In the genomic region with DNA sequence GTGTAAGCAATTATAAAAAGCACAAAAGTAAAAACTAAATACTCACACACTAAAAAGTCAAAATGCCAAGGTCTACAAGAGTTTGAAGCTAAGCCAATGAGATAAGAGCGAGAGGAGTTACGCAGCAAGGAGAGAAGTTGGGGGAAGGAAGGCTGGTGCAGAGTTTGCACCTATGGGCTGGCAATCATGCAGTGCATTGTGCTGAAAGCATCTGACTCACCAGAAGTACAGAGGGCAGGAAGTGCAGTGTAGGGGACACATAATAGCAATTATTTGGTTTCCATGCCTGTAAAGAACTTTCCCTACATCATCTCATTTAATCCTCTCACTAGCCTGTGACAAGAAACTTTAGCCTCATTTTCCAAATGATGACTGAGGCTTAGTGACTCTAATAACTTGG, we compare ENCODE assay signal across 23 cellular contexts.
A peak's percentile ranks its signal among the peaks of the same experiment; 100 is the strongest.
DNase-seq lines count a peak whose midpoint lies in the region; ATAC-seq, FAIRE-seq and TF ChIP-seq lines count a peak whose summit lies in the region.
"Had no signal": no experiment of that assay in that cellular context is flagged by ENCODE, and none has a peak within 500 bp of the region (broad histone marks: within the 10 kb centered on the region; RNA-seq: fewer than 3 reads in every experiment).

No MANE protein-coding gene starts in this region.

- H3K9me3 ChIP-seq in endothelial cell of umbilical vein (replicated peaks; ENCODE audit: control insufficient read depth, insufficient read depth, low read length) = no peaks in the 10 kb centered on the region
- H3K9me3 ChIP-seq in thoracic aorta = no peaks in the 10 kb centered on the region
- no peaks in the 10 kb centered on the region for H3K9me3 ChIP-seq in OCI-LY7 (ENCODE audit: low read length)
- H3K9me3 ChIP-seq: A549, BLaER1 had no signal

- H3K9me2 ChIP-seq in OCI-LY7 (ENCODE audit: insufficient read depth, low read length) = no peaks in the 10 kb centered on the region

- H3K4me1 ChIP-seq in endothelial cell of umbilical vein (ENCODE audit: control insufficient read depth, extremely low read depth, insufficient read depth, low read length) (peaks cover 3% of the 10 kb centered on the region), thoracic aorta (ENCODE audit: control insufficient read depth in 1 of 2, low read depth in 2 of 2) (no peaks in the 10 kb centered on the region), OCI-LY7 (ENCODE audit: insufficient read depth, low read length, poor library complexity, severe bottlenecking) (no peaks in the 10 kb centered on the region)
- H3K4me1 ChIP-seq: A549, BLaER1 had no signal

- H3K79me2 ChIP-seq in endothelial cell of umbilical vein (ENCODE audit: control insufficient read depth, insufficient read depth, low read length) (no peaks in the 10 kb centered on the region), OCI-LY7 (ENCODE audit: insufficient read depth, low read depth, low read length) (no peaks in the 10 kb centered on the region)

- TF ChIP-seq POLR2A in NB4 (IDR thresholded peaks at IDR 0.05; ENCODE audit: extremely low read depth, insufficient read length) (no peak), endothelial cell of umbilical vein (IDR thresholded peaks at IDR 0.05; ENCODE audit: low read depth, low read length) (no peak)

- intact Hi-C loops in endothelial cell of umbilical vein (cut with micrococcal nuclease) (loop anchor here (5.0 kb wide), 1 partner anchor 108 kb away; no protein-coding TSS in a partner anchor), OCI-LY7 (cut with micrococcal nuclease; ENCODE audit: unreplicated experiment) (no loop called here)

- CTCF ChIA-PET in endothelial cell of umbilical vein (lab: Charles Lee) = interaction anchor here (0.8 kb wide), 1 partner anchor 255 kb away, joined by 3 read pairs; no protein-coding TSS in a partner anchor
- CTCF ChIA-PET in OCI-LY7 (lab: Charles Lee; ENCODE audit: unreplicated experiment) = no interaction called here

- POLR2A ChIA-PET in endothelial cell of umbilical vein (lab: Charles Lee) (no interaction called here), OCI-LY7 (lab: Charles Lee) (no interaction called here)

- H4K20me1 ChIP-seq in endothelial cell of umbilical vein (replicated peaks; ENCODE audit: control insufficient read depth, extremely low read depth, insufficient read depth, low read length) = no peaks in the 10 kb centered on the region
- H4K20me1 ChIP-seq in OCI-LY7 (ENCODE audit: insufficient read depth, low read length) = no peaks in the 10 kb centered on the region
- H4K20me1 ChIP-seq: BLaER1 had no signal

- H2AFZ ChIP-seq in endothelial cell of umbilical vein (ENCODE audit: low read depth, low read length) (no peak overlapping the region), OCI-LY7 (ENCODE audit: low read length) (no peak overlapping the region)
- H2AFZ ChIP-seq: PC-9 had no signal

- DNase-seq in NB4 (ENCODE audit: low read depth) = peak; percentile 20
- DNase-seq in endothelial cell of umbilical vein (ENCODE audit: low read depth, low spot score) = no peak
- DNase-seq in thoracic aorta (ENCODE audit: low spot score) = no peak
- no peak for DNase-seq in ureter (ENCODE audit: low spot score)
- DNase-seq in LoVo (ENCODE audit: low spot score) = no peak
- DNase-seq in OCI-LY7 (ENCODE audit: low spot score) = no peak
- DNase-seq: CD4-positive, alpha-beta memory T cell; H7; HFFc6; KBM-7; MV-4-11; NCI-H1417; NCI-H187 treated with DMSO at 0.1 percent for 48 hours; NCI-H2227 treated with DMSO at 0.1 percent for 48 hours; NCI-H510A treated with DMSO at 0.1 percent for 48 hours; NCI-H774; PC-9; T-helper 1 cell had no signal

- no peaks in the 10 kb centered on the region for H3K9me1 ChIP-seq in endothelial cell of umbilical vein (replicated peaks; ENCODE audit: control insufficient read depth, extremely low read depth, insufficient read depth, low read length)

- dilution Hi-C loops in endothelial cell of umbilical vein (cut with MboI; ENCODE audit: extremely low pct_ligation_motif_present, low sequenced_read_pairs) = no loop called here

- H3K9ac ChIP-seq in endothelial cell of umbilical vein (replicated peaks; ENCODE audit: extremely low read depth, insufficient read depth, low read length) = no peak overlapping the region
- H3K9ac ChIP-seq: BLaER1 had no signal

- ATAC-seq in GM18868 (IDR thresholded peaks at IDR 0.05; ENCODE audit: unreplicated experiment) (peak; percentile 60), thoracic aorta (ENCODE audit: insufficient number of reproducible peaks, low FRiP score, low read depth) (peak; percentile 55)

- TF ChIP-seq CTCF in NB4 (IDR thresholded peaks at IDR 0.05; ENCODE audit: low read depth, low read length) (no peak), endothelial cell of umbilical vein (IDR thresholded peaks at IDR 0.05; ENCODE audit: extremely low read depth in 1 of 2, insufficient read depth in 1 of 2, low read depth in 1 of 2, low read length in 2 of 2) (no peak), thoracic aorta (IDR thresholded peaks at IDR 0.05) (no peak), OCI-LY7 (conservative IDR thresholded peaks at IDR 0.05; ENCODE audit: low read length) (no peak)

- H3K27ac ChIP-seq in endothelial cell of umbilical vein (ENCODE audit: insufficient read depth, low read depth, low read length) (no peak overlapping the region), thoracic aorta (no peak overlapping the region), OCI-LY7 (ENCODE audit: low read depth, low read length, poor library complexity, severe bottlenecking) (no peak overlapping the region)
- H3K27ac ChIP-seq: A549, BLaER1, PC-9 had no signal

- H3K4me2 ChIP-seq in endothelial cell of umbilical vein (ENCODE audit: insufficient read depth, low read length) (no peak overlapping the region), OCI-LY7 (ENCODE audit: low read length) (no peak overlapping the region)
- H3K4me2 ChIP-seq: A549, BLaER1, PC-9 had no signal

- H3K36me3 ChIP-seq in endothelial cell of umbilical vein (ENCODE audit: control insufficient read depth in 2 of 2, extremely low read depth in 1 of 2, insufficient read depth in 2 of 2, low read length in 2 of 2) (no peaks in the 10 kb centered on the region), thoracic aorta (no peaks in the 10 kb centered on the region), OCI-LY7 (ENCODE audit: insufficient read depth, low read length) (no peaks in the 10 kb centered on the region)
- H3K36me3 ChIP-seq: BLaER1 had no signal

- H3K27me3 ChIP-seq in endothelial cell of umbilical vein (ENCODE audit: control insufficient read depth in 2 of 2, insufficient read depth in 2 of 2, low read length in 2 of 2) (no peaks in the 10 kb centered on the region), thoracic aorta (replicated peaks; ENCODE audit: insufficient read depth) (no peaks in the 10 kb centered on the region)
- H3K27me3 ChIP-seq: BLaER1 had no signal

- H3K4me3 ChIP-seq in NB4 (ENCODE audit: low read depth, low read length) (no peak overlapping the region), endothelial cell of umbilical vein (replicated peaks in 1 of 3; ENCODE audit: insufficient read depth in 1 of 3, low read depth in 1 of 3, low read length in 3 of 3) (no peak overlapping the region), thoracic aorta (no peak overlapping the region), OCI-LY7 (ENCODE audit: low read depth, low read length, poor library complexity, severe bottlenecking) (no peak overlapping the region)
- H3K4me3 ChIP-seq: A549, BLaER1, PC-9 had no signal

- BruUV-seq in endothelial cell of umbilical vein (replicated peaks; lab: Mats Ljungman, UMichigan) (no TSS peak), OCI-LY7 (replicated peaks; lab: Mats Ljungman, UMichigan) (no TSS peak)

- no peak for FAIRE-seq in endothelial cell of umbilical vein (lab: Jason Lieb, UNC)
- FAIRE-seq: A549, D721Med, G401.6 had no signal

TF ChIP-seq in endothelial cell of umbilical vein, 7 proteins besides CTCF, POLR2A, EP300 and RAD21:
- TF ChIP-seq EZH2 (IDR thresholded peaks at IDR 0.05; ENCODE audit: borderline replicate concordance, low read depth, low read length, severe bottlenecking) (no peak), GATA2 (IDR thresholded peaks at IDR 0.05; ENCODE audit: insufficient read depth, insufficient read length, low read depth, low read length) (no peak), JUN (IDR thresholded peaks at IDR 0.05; ENCODE audit: borderline replicate concordance, insufficient read depth, insufficient read length, low read depth) (no peak), POLR2AphosphoS5 (IDR thresholded peaks at IDR 0.05; ENCODE audit: insufficient read depth, low read depth, low read length) (peak; percentile 18), MYC (IDR thresholded peaks at IDR 0.05; ENCODE audit: low read depth, low read length) (no peak)
- TF ChIP-seq, protein P1, sequence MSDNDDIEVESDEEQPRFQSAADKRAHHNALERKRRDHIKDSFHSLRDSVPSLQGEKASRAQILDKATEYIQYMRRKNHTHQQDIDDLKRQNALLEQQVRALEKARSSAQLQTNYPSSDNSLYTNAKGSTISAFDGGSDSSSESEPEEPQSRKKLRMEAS (IDR thresholded peaks at IDR 0.05; ENCODE audit: insufficient read depth, insufficient read length) = no peak
